ENCODE assay signal across 1 cellular context in the genomic region with DNA sequence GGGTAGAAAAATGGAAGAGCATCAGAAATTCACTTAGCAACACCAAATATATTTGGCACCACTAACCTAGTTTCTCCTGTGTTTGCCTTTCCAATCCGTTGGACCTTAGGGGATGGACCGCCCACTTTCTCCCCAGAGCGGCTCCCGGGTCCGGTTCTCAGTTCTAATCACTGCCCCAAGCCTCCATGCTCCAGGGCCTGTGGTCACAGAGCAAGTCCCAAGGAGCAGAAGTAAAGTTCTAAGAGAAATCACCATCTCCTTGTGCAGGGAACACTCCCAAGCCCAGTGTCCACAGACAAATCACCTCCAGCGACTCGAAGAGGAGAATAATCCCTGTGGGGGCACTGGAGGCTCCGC.
TF ChIP-seq lines count a peak whose summit lies in the region.

No MANE protein-coding gene starts in this region.

TF ChIP-seq in endothelial cell of umbilical vein, 7 proteins besides CTCF, POLR2A, EP300 and RAD21 (continued from another document):
- TF ChIP-seq GATA2 (IDR thresholded peaks at IDR 0.05; ENCODE audit: insufficient read depth, insufficient read length, low read depth, low read length) (no peak), FOS (IDR thresholded peaks at IDR 0.05; ENCODE audit: borderline replicate concordance, insufficient read depth, low read length) (no peak), POLR2AphosphoS5 (IDR thresholded peaks at IDR 0.05; ENCODE audit: insufficient read depth, low read depth, low read length) (no peak)
